20 cellular contexts compared by ENCODE assay signal in genomic region chr18:48861181-48861715, GRCh38.
DNase-seq lines count a peak whose midpoint lies in the region; FAIRE-seq and TF ChIP-seq lines count a peak whose summit lies in the region.
"Had no signal": no experiment of that assay in that cellular context is flagged by ENCODE, and none has a peak within 500 bp of the region (broad histone marks: within the 10 kb centered on the region; RNA-seq: fewer than 3 reads in every experiment).

No MANE protein-coding gene starts in this region.

- peaks cover 47% of the 10 kb centered on the region for H3K79me1 ChIP-seq in trophoblast cell (ENCODE audit: low read length)

- no peak overlapping the region for H3K9ac ChIP-seq in trophoblast cell (ENCODE audit: low read length)
- H3K9ac ChIP-seq: GM23248, KMS-11 had no signal

- H2AFZ ChIP-seq in trophoblast cell (ENCODE audit: insufficient read depth, low read length, poor library complexity), result peak overlapping the region; percentile 8
- H2AFZ ChIP-seq: GM23248 had no signal

- peaks cover 5% of the 10 kb centered on the region for H3K79me2 ChIP-seq in trophoblast cell (ENCODE audit: control insufficient read depth, insufficient read depth, low read length, poor library complexity)

- DNase-seq in H7, result peak; percentile 72
- peak; percentile 54 for DNase-seq in WERI-Rb-1
- DNase-seq in iPS-NIHi7 (ENCODE audit: extremely low spot score), result peak; percentile 60
- peak; percentile 58 to 86 for DNase-seq in trophoblast cell
- DNase-seq in coronary artery (ENCODE audit: low spot score), result no peak
- no peak for DNase-seq in H54 (ENCODE audit: insufficient read length, low spot score)
- no peak for DNase-seq in NCI-H774 (lab: John Stamatoyannopoulos, UW)
- no peak for DNase-seq in C1 segment of cervical spinal cord (lab: John Stamatoyannopoulos, UW)
- DNase-seq: activated CD8-positive, alpha-beta T cell treated with anti-CD3 and anti-CD28 coated beads for 36 hours; CD4-positive, alpha-beta memory T cell; effector CD8-positive, alpha-beta T cell; GM23248; NCI-H2029; NCI-H446; T1000 had no signal

- H3K4me2 ChIP-seq in trophoblast cell (ENCODE audit: low read length), result no peak overlapping the region
- H3K4me2 ChIP-seq: KMS-11 had no signal

- TF ChIP-seq CTCF in WERI-Rb-1 (IDR thresholded peaks at IDR 0.05; ENCODE audit: low read depth, low read length) (no peak), coronary artery (IDR thresholded peaks at IDR 0.05) (no peak)

- H3K18ac ChIP-seq in trophoblast cell (ENCODE audit: low read length), result peak overlapping the region; percentile 86

- WGBS in trophoblast cell (ENCODE audit: extremely low coverage, insufficient coverage, insufficient read length), result no CpG with 5 or more reads among the region's 16 CpGs

- H2AK5ac ChIP-seq in trophoblast cell (ENCODE audit: low read length), result peak overlapping the region; percentile 94

- peaks cover 36 to 51% of the 10 kb centered on the region in 2 experiments for H3K4me1 ChIP-seq in trophoblast cell (ENCODE audit: control insufficient read depth in 1 of 2, insufficient read depth in 2 of 2, low read length in 2 of 2)
- H3K4me1 ChIP-seq: suprapubic skin had no signal

- peak overlapping the region; percentile 85 for H3K4ac ChIP-seq in trophoblast cell (ENCODE audit: low read depth, low read length)

- TF ChIP-seq POLR2A in H54 (IDR thresholded peaks at IDR 0.05; ENCODE audit: low read depth, low read length), result no peak

- H2BK120ac ChIP-seq in trophoblast cell (ENCODE audit: insufficient read depth, low read length, poor library complexity), result peak overlapping the region; percentile 91

- H4K12ac ChIP-seq in trophoblast cell (ENCODE audit: low read depth, low read length), result peak overlapping the region; percentile 39

- peak overlapping the region; percentile 44 for H4K8ac ChIP-seq in trophoblast cell (ENCODE audit: low read depth, low read length)

- peak overlapping the region; percentile 95 for H4K91ac ChIP-seq in trophoblast cell (ENCODE audit: low read depth, low read length)

- H2BK5ac ChIP-seq in trophoblast cell (ENCODE audit: low read depth, low read length, poor library complexity), result peak overlapping the region; percentile 58

- FAIRE-seq in H54 (lab: Jason Lieb, UNC), result no peak
- FAIRE-seq: GM12878 had no signal

- H3K27ac ChIP-seq in WERI-Rb-1 (peak overlapping the region; percentile 98), trophoblast cell (ENCODE audit: low read depth, low read length) (peak overlapping the region; percentile 93), coronary artery (peak overlapping the region in 1 of 2 donors; percentile 49)
- H3K27ac ChIP-seq: GM23248, KMS-11, suprapubic skin had no signal

- H3K4me3 ChIP-seq in H7 (ENCODE audit: insufficient read depth, low read depth, low read length) (no peak overlapping the region), WERI-Rb-1 (ENCODE audit: low read depth, low read length) (no peak overlapping the region), trophoblast cell (ENCODE audit: low read depth, low read length) (no peak overlapping the region), coronary artery (no peak overlapping the region)
- H3K4me3 ChIP-seq: gastroesophageal sphincter, GM12878, GM23248, mucosa of descending colon, suprapubic skin had no signal

- H3K36me3 ChIP-seq in H7 (replicated peaks; ENCODE audit: control insufficient read depth, insufficient read depth, low read length), result no peaks in the 10 kb centered on the region
- H3K36me3 ChIP-seq in WERI-Rb-1, result peaks cover 18% of the 10 kb centered on the region
- H3K36me3 ChIP-seq in trophoblast cell (ENCODE audit: control insufficient read depth in 1 of 2, insufficient read depth in 2 of 2, low read length in 2 of 2), result peaks cover 2 to 9% of the 10 kb centered on the region in 2 experiments

- H3K14ac ChIP-seq in trophoblast cell (ENCODE audit: low read length), result peak overlapping the region; percentile 76

- H3K27me3 ChIP-seq in H7 (ENCODE audit: control insufficient read depth, insufficient read depth, low read length), result no peaks in the 10 kb centered on the region
- no peaks in the 10 kb centered on the region for H3K27me3 ChIP-seq in WERI-Rb-1 (ENCODE audit: insufficient read depth, low read depth, severe bottlenecking)
- no peaks in the 10 kb centered on the region for H3K27me3 ChIP-seq in trophoblast cell (ENCODE audit: insufficient read depth, low read length)
- H3K27me3 ChIP-seq: gastroesophageal sphincter, suprapubic skin had no signal

- H3K9me3 ChIP-seq in WERI-Rb-1 (ENCODE audit: severe bottlenecking) (peaks cover 9% of the 10 kb centered on the region), trophoblast cell (ENCODE audit: insufficient read depth, low read depth, low read length) (no peaks in the 10 kb centered on the region)
- H3K9me3 ChIP-seq: mucosa of descending colon, suprapubic skin had no signal

- H3K23ac ChIP-seq in trophoblast cell (ENCODE audit: low read length), result no peak overlapping the region

- H2BK12ac ChIP-seq in trophoblast cell (ENCODE audit: low read length), result peak overlapping the region; percentile 93

Comparison
In these comparisons a context has a peak if more than half of its experiments do, and no peak if none do; other contexts are left out.
1. DNase-seq: peak in H7 (single experiment), WERI-Rb-1 (single experiment), iPS-NIHi7 (single experiment) and trophoblast cell (2 of 2); none in coronary artery (single experiment), H54 (single experiment), NCI-H774 (single experiment) and C1 segment of cervical spinal cord (0 of 14).